Comparison of ENCODE assay signal across 31 cellular contexts in genomic region chr12:95509300-95509699, GRCh38. TPM values are rescaled to one million over a fixed set of nuclear protein-coding genes. Genes with fewer than 3 reads are reported as not detected.
"Had no signal": no experiment of that assay in that cellular context is flagged by ENCODE, and none has a peak within 500 bp of the region (broad histone marks: within the 10 kb centered on the region; RNA-seq: fewer than 3 reads in every experiment).

No MANE protein-coding gene starts in this region.

- H3K27me3 Mint-ChIP-seq: naive thymus-derived CD8-positive, alpha-beta T cell; stimulated activated naive B cell treated with anti-CD40 and anti-IgM and Interleukin-4, amounts not matched to agents 10 μg/mL and 1 μg/mL and 100 μg/mL, for 72 hours had no signal

- H3K4me3 Mint-ChIP-seq: mesothelial cell of epicardium; naive thymus-derived CD8-positive, alpha-beta T cell; nephron; neural crest cell; stimulated activated naive B cell treated with anti-CD40 and anti-IgM and Interleukin-4, amounts not matched to agents 10 μg/mL and 1 μg/mL and 100 μg/mL, for 72 hours had no signal

- H3K27ac ChIP-seq: left lung, lower lobe of right lung, pancreas, prostate gland, skin epidermis, stomach, testis, upper lobe of right lung had no signal

- H3K27ac Mint-ChIP-seq: mesothelial cell of epicardium; nephron; stimulated activated naive B cell treated with anti-CD40 and anti-IgM and Interleukin-4, amounts not matched to agents 10 μg/mL and 1 μg/mL and 100 μg/mL, for 72 hours had no signal

- ATAC-seq: left colon; left lung; lower lobe of right lung; naive thymus-derived CD8-positive, alpha-beta T cell; pancreas; right cardiac atrium; sciatic nerve; stimulated activated naive B cell treated with anti-CD40 and anti-IgM and Interleukin-4, amounts not matched to agents 10 μg/mL and 1 μg/mL and 100 μg/mL, for 72 hours; stimulated activated naive CD8-positive, alpha-beta T cell treated with anti-CD3 and anti-CD28 coated beads, Interleukin-15, Interleukin-2, amounts not matched to agents 100 U/mL and 50 U/mL, for 24 hours; upper lobe of right lung had no signal

- H3K4me1 Mint-ChIP-seq: mesothelial cell of epicardium, nephron, neural crest cell had no signal

- H3K9me3 ChIP-seq: left lung, lower lobe of right lung, pancreas, prostate gland, stomach, testis, tibial artery, upper lobe of right lung had no signal

- H3K9me3 Mint-ChIP-seq: mesothelial cell of epicardium; naive thymus-derived CD8-positive, alpha-beta T cell; nephron; neural crest cell; stimulated activated naive B cell treated with anti-CD40 and anti-IgM and Interleukin-4, amounts not matched to agents 10 μg/mL and 1 μg/mL and 100 μg/mL, for 72 hours had no signal

- DNase-seq: hippocampal formation; kidney; left colon; left lung; lower lobe of right lung; mammary epithelial cell; mesendoderm; naive thymus-derived CD8-positive, alpha-beta T cell; nucleus accumbens; pancreas; posterior cingulate gyrus; retina; right cardiac atrium; stimulated activated CD4-positive, alpha-beta T cell treated with anti-CD3 and anti-CD28 coated beads, Interleukin-12 subunit alpha, Interleukin-12 subunit beta, amount 100 ng/mL, for 4 hours; stimulated activated CD4-positive, alpha-beta T cell treated with anti-CD3 and anti-CD28 coated beads, Interleukin-15, amount 100 ng/mL, for 24 hours; stimulated activated CD4-positive, alpha-beta T cell treated with anti-CD3 and anti-CD28 coated beads, Interleukin-2, amount 100 ng/mL, for 24 hours; stimulated activated CD4-positive, alpha-beta T cell treated with anti-CD3 and anti-CD28 coated beads, Interleukin-4, amount 100 ng/mL, for 1 hour; stimulated activated naive B cell treated with anti-CD40 and anti-IgM and Interleukin-4, amounts not matched to agents 10 μg/mL and 1 μg/mL and 100 μg/mL, for 72 hours; stimulated activated naive CD8-positive, alpha-beta T cell treated with anti-CD3 and anti-CD28 coated beads, Interleukin-15, Interleukin-2, amounts not matched to agents 100 U/mL and 50 U/mL, for 24 hours; stomach; testis; tibial artery; trophoblast cell; upper lobe of right lung had no signal

- H3K4me1 ChIP-seq: prostate gland, testis had no signal

- H3K4me3 ChIP-seq: left lung, lower lobe of right lung, pancreas, prostate gland, skin epidermis, stomach, testis, tibial artery, upper lobe of right lung had no signal

- H3K27me3 ChIP-seq: left lung, pancreas, stomach, testis, tibial artery, upper lobe of right lung had no signal

RNA-seq across cellular contexts. Expression of gene USP44, which starts 42.0 kb away (rescaled TPM):
- total RNA-seq: myocyte had no signal
